11 cellular contexts compared by ENCODE assay signal in genomic region chr12:122982963-122983788, GRCh38. TPM values are rescaled to one million over a fixed set of nuclear protein-coding genes. Genes with fewer than 3 reads are reported as not detected.
DNase-seq lines count a peak whose midpoint lies in the region; ATAC-seq and TF ChIP-seq lines count a peak whose summit lies in the region.
"Had no signal": no experiment of that assay in that cellular context is flagged by ENCODE, and none has a peak within 500 bp of the region (broad histone marks: within the 10 kb centered on the region; RNA-seq: fewer than 3 reads in every experiment).

No MANE protein-coding gene starts in this region.

- H3K79me1 ChIP-seq in neuronal stem cell (ENCODE audit: low read depth, low read length) = peaks cover 11% of the 10 kb centered on the region

- H3K36me3 Mint-ChIP-seq in IgD-negative memory B cell (no peaks in the 10 kb centered on the region), chondrocyte (ENCODE audit: low read depth) (no peaks in the 10 kb centered on the region)

- H2BK12ac ChIP-seq in neuronal stem cell (ENCODE audit: low read length) = no peak overlapping the region

- peaks cover 8 to 74% (median 49%) of the 10 kb centered on the region in 11 experiments; a peak in 21 of 22 replicates for H3K36me3 ChIP-seq in BLaER1 treated with 17β-estradiol and CSF1 and Interleukin-3, amounts not matched to agents 10 nM and 100 nM
- peaks cover 12 to 49% of the 10 kb centered on the region in 2 donors for H3K36me3 ChIP-seq in neuronal stem cell (replicated peaks in 1 of 2; ENCODE audit: control insufficient read depth in 2 of 2, insufficient read depth in 2 of 2, low read length in 2 of 2)

- H2AFZ ChIP-seq in neuronal stem cell (ENCODE audit: low read length) = no peak overlapping the region

- TF ChIP-seq CTCF in chondrocyte (IDR thresholded peaks at IDR 0.05) (no peak), GM13976 (IDR thresholded peaks at IDR 0.05; ENCODE audit: borderline replicate concordance, control extremely low read depth, extremely low read depth, insufficient read depth, missing control alignments) (no peak)

- H3K9me3 Mint-ChIP-seq in IgD-negative memory B cell = no peaks in the 10 kb centered on the region
- no peaks in the 10 kb centered on the region for H3K9me3 Mint-ChIP-seq in chondrocyte (ENCODE audit: low read depth)

- H3K4me3 Mint-ChIP-seq in IgD-negative memory B cell = peak overlapping the region; percentile 28 to 70 (median 56)
- peak overlapping the region; percentile 44 for H3K4me3 Mint-ChIP-seq in chondrocyte (ENCODE audit: unreplicated experiment)

- H2AK5ac ChIP-seq in neuronal stem cell (ENCODE audit: low read depth, low read length) = no peak overlapping the region

- H2BK5ac ChIP-seq in neuronal stem cell (ENCODE audit: low read length) = no peak overlapping the region

- peak overlapping the region; percentile 87 to 100 (median 94); a peak in 18 of 22 replicates for H3K9ac ChIP-seq in BLaER1 treated with 17β-estradiol and CSF1 and Interleukin-3, amounts not matched to agents 10 nM and 100 nM
- peak overlapping the region; percentile 34 for H3K9ac ChIP-seq in neuronal stem cell (ENCODE audit: low read depth, low read length, poor library complexity)

- H3K27ac ChIP-seq in BLaER1 treated with 17β-estradiol and CSF1 and Interleukin-3, amounts not matched to agents 10 nM and 100 nM = peak overlapping the region in 6 of 11 experiments; percentile 28 to 100 (median 90); a peak in 7 of 22 replicates
- H3K27ac ChIP-seq in neuronal stem cell (replicated peaks; ENCODE audit: low read length) = no peak overlapping the region

- H4K20me1 ChIP-seq in BLaER1 treated with 17β-estradiol and CSF1 and Interleukin-3, amounts not matched to agents 10 nM and 100 nM = peaks cover 24 to 63% (median 40%) of the 10 kb centered on the region in 11 experiments; a peak in 20 of 22 replicates

- H3K27ac Mint-ChIP-seq in IgD-negative memory B cell (peak overlapping the region; percentile 28 to 73 (median 70)), chondrocyte (ENCODE audit: unreplicated experiment) (peak overlapping the region; percentile 80)

- no peak overlapping the region for H3K14ac ChIP-seq in neuronal stem cell (ENCODE audit: low read length)

- DNase-seq in chondrocyte (ENCODE audit: low spot score) = no peak
- no peak for DNase-seq in neuronal stem cell (ENCODE audit: low spot score)
- no peak for DNase-seq in NCI-H2029 (lab: John Stamatoyannopoulos, UW)
- DNase-seq in GM13976 (ENCODE audit: low spot score) = no peak
- no peak for DNase-seq in KG1 (lab: John Stamatoyannopoulos, UW)
- DNase-seq: DMS153, islet precursor cell had no signal

- H3K27me3 ChIP-seq in BLaER1 treated with 17β-estradiol and CSF1 and Interleukin-3, amounts not matched to agents 10 nM and 100 nM = no peaks in the 10 kb centered on the region
- no peaks in the 10 kb centered on the region for H3K27me3 ChIP-seq in neuronal stem cell (ENCODE audit: control insufficient read depth in 3 of 3, insufficient read depth in 3 of 3, low read depth in 1 of 3, low read length in 3 of 3)

- peak overlapping the region; percentile 89 to 99 (median 96) for H3K4me2 ChIP-seq in BLaER1 treated with 17β-estradiol and CSF1 and Interleukin-3, amounts not matched to agents 10 nM and 100 nM
- H3K4me2 ChIP-seq in neuronal stem cell (ENCODE audit: insufficient read depth, low read length, poor library complexity, severe bottlenecking) = no peak overlapping the region

- H3K4me3 ChIP-seq in BLaER1 treated with 17β-estradiol and CSF1 and Interleukin-3, amounts not matched to agents 10 nM and 100 nM = peak overlapping the region in 9 of 10 experiments; percentile 82 to 97 (median 96); a peak in 13 of 20 replicates
- H3K4me3 ChIP-seq in neuronal stem cell (ENCODE audit: low read length in 2 of 2) = peak overlapping the region in 1 of 2 donors; percentile 18

- no peak overlapping the region for H3K4ac ChIP-seq in neuronal stem cell (ENCODE audit: low read length)

- H3K4me1 ChIP-seq in BLaER1 treated with 17β-estradiol and CSF1 and Interleukin-3, amounts not matched to agents 10 nM and 100 nM = peaks cover 54 to 62% (median 59%) of the 10 kb centered on the region in 10 experiments
- peaks cover 12 to 46% of the 10 kb centered on the region in 2 donors for H3K4me1 ChIP-seq in neuronal stem cell (ENCODE audit: control insufficient read depth in 2 of 2, insufficient read depth in 1 of 2, low read depth in 1 of 2, low read length in 2 of 2)

- H4K8ac ChIP-seq in neuronal stem cell (ENCODE audit: low read depth, low read length) = no peak overlapping the region

- no peak overlapping the region for H2BK15ac ChIP-seq in neuronal stem cell (ENCODE audit: low read length)

- no peaks in the 10 kb centered on the region for H3K27me3 Mint-ChIP-seq in IgD-negative memory B cell
- no peaks in the 10 kb centered on the region for H3K27me3 Mint-ChIP-seq in chondrocyte (ENCODE audit: low read depth)

- H2BK120ac ChIP-seq in neuronal stem cell (ENCODE audit: low read depth, low read length) = no peak overlapping the region

- H3K4me1 Mint-ChIP-seq in IgD-negative memory B cell (peaks cover 7 to 20% (median 7%) of the 10 kb centered on the region in 3 donors), chondrocyte (ENCODE audit: low read depth) (peaks cover 55% of the 10 kb centered on the region)

- no CpG with 5 or more reads among the region's 21 CpGs for WGBS in neuronal stem cell (ENCODE audit: extremely low coverage in 2 of 2, insufficient read length in 2 of 2, insufficient replicate concordance in 1 of 2), 2 donors

- no peak overlapping the region for H3K18ac ChIP-seq in neuronal stem cell (ENCODE audit: low read length)

- no peaks in the 10 kb centered on the region for H3K9me3 ChIP-seq in BLaER1 treated with 17β-estradiol and CSF1 and Interleukin-3, amounts not matched to agents 10 nM and 100 nM (replicated peaks in 1 of 11)
- no peaks in the 10 kb centered on the region for H3K9me3 ChIP-seq in neuronal stem cell (replicated peaks in 1 of 2; ENCODE audit: control insufficient read depth in 2 of 2, insufficient read depth in 1 of 2, low read depth in 1 of 2, low read length in 2 of 2)

- in situ Hi-C loops in GM13976 (cut with MboI; ENCODE audit: low sequenced_read_pairs, unreplicated experiment) = no loop called here

- no peak overlapping the region for H3K23ac ChIP-seq in neuronal stem cell (ENCODE audit: low read depth, low read length, poor library complexity)

- H4K91ac ChIP-seq in neuronal stem cell (ENCODE audit: low read depth, low read length, poor library complexity) = no peak overlapping the region

- ATAC-seq in HG03342 (IDR thresholded peaks at IDR 0.05; ENCODE audit: unreplicated experiment) = no peak
- ATAC-seq: SK-N-SH treated with all-trans-retinoic acid at 6 μM for 48 hours had no signal

RNA-seq across cellular contexts. Expression of gene ARL6IP4, which starts 2.7 kb away (rescaled TPM):
- polyA plus RNA-seq in IgD-negative memory B cell = 296 TPM
- total RNA-seq in chondrocyte = 145 to 165 TPM (median 146 TPM) in 3 replicates
- polyA plus RNA-seq in neuronal stem cell (2013, experiment 1 of 2) = 134 TPM
- 128 TPM for polyA plus RNA-seq in neuronal stem cell (2013, experiment 2 of 2)

RNA-seq across cellular contexts. Expression of gene OGFOD2, which starts 8.1 kb away (rescaled TPM):
- 20.2 TPM for polyA plus RNA-seq in IgD-negative memory B cell
- 12.0 to 13.7 TPM (median 13.5 TPM) in 3 replicates for total RNA-seq in chondrocyte
- 6.9 TPM for polyA plus RNA-seq in neuronal stem cell (2013, experiment 1 of 2)
- polyA plus RNA-seq in neuronal stem cell (2013, experiment 2 of 2) = 5.5 TPM

RNA-seq across cellular contexts. Expression of gene ABCB9, which starts 16.9 kb away (rescaled TPM):
- polyA plus RNA-seq in IgD-negative memory B cell = 0.93 TPM
- total RNA-seq in chondrocyte = 12.9 to 21.6 TPM (median 14.2 TPM) in 3 replicates
- polyA plus RNA-seq in neuronal stem cell (2013, experiment 1 of 2) = 2.0 TPM
- 1.5 TPM for polyA plus RNA-seq in neuronal stem cell (2013, experiment 2 of 2)
